In the genomic region with DNA sequence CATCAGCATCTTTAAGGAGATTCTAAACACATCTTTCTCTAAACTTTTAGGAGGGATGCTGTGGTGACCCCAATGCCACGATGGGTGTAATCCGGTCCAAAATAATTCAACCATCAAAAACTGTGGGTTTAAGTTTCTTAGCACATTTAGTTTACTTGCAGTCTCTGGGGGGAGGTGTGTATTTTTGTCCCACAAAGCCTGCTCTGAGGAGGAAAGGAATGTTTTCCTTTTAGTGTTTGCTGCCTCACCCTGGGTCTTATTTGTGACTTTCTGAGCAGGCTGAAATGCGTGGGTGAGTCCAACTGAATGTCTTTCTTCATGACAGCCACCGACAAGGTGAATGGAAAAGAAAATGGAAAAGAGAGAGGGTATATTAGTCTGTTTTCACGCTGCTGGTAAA, we compare ENCODE assay signal across 22 cellular contexts.
"Had no signal": no experiment of that assay in that cellular context is flagged by ENCODE, and none has a peak within 500 bp of the region (broad histone marks: within the 10 kb centered on the region; RNA-seq: fewer than 3 reads in every experiment).

No MANE protein-coding gene starts in this region.

- H3K27me3 Mint-ChIP-seq: activated B cell treated with CpG ODN at 0.5 μM for 24 hours had no signal

- H3K36me3 Mint-ChIP-seq: activated naive CD4-positive, alpha-beta T cell treated with anti-CD3 and anti-CD28 coated beads, Interleukin-2, amount 50 U/mL, for 72 hours had no signal

- H3K4me3 Mint-ChIP-seq: activated B cell treated with CpG ODN at 0.5 μM for 24 hours; activated CD8-positive, alpha-beta T cell treated with anti-CD3 and anti-CD28 coated beads, Interleukin-2, amount 10 ng/mL, durations not matched to agents 7 days and 5 days; activated T-cell treated with anti-CD3 and anti-CD28 coated beads, Interleukin-2, amount 50 U/mL, for 72 hours; central memory CD8-positive, alpha-beta T cell had no signal

- H3K4me3 ChIP-seq: coronary artery, esophagus squamous epithelium, gastrocnemius medialis, heart right ventricle, lower lobe of right lung, skin epidermis, tibial nerve had no signal

- H3K4me1 Mint-ChIP-seq: activated B cell treated with CpG ODN at 0.5 μM for 24 hours; central memory CD8-positive, alpha-beta T cell had no signal

- DNase-seq: activated B cell treated with CpG ODN at 0.5 μM for 24 hours; activated CD4-positive, alpha-beta T cell treated with anti-CD3 and anti-CD28 coated beads for 48 hours; activated CD8-positive, alpha-beta memory T cell treated with anti-CD3 and anti-CD28 coated beads, Interleukin-2, amount 50 U/mL, for 4 hours; activated CD8-positive, alpha-beta T cell treated with anti-CD3 and anti-CD28 coated beads, Interleukin-2, amount 10 ng/mL, durations not matched to agents 7 days and 5 days; activated gamma-delta T cell; activated T-cell treated with anti-CD3 and anti-CD28 coated beads, Interleukin-2, amount 50 U/mL, for 72 hours; brain microvascular endothelial cell; esophagus squamous epithelium; gastrocnemius medialis; heart right ventricle; lower lobe of right lung; stimulated activated CD4-positive, alpha-beta T cell treated with anti-CD3 and anti-CD28 coated beads, Interleukin-15, amount 100 ng/mL, for 24 hours; stimulated activated CD4-positive, alpha-beta T cell treated with anti-CD3 and anti-CD28 coated beads, Interleukin-4, amount 100 ng/mL, for 1 hour; stimulated activated naive CD4-positive, alpha-beta T cell; T-helper 2 cell had no signal

- ATAC-seq: activated CD8-positive, alpha-beta T cell treated with anti-CD3 and anti-CD28 coated beads, Interleukin-2, amount 10 ng/mL, durations not matched to agents 7 days and 5 days; activated naive CD4-positive, alpha-beta T cell treated with anti-CD3 and anti-CD28 coated beads, Interleukin-2, amount 50 U/mL, for 72 hours; activated T-cell treated with anti-CD3 and anti-CD28 coated beads, Interleukin-2, amount 50 U/mL, for 72 hours; gastrocnemius medialis; lower lobe of right lung had no signal

- FAIRE-seq: endothelial cell of umbilical vein, TTC549 had no signal

- H3K27ac ChIP-seq: brain microvascular endothelial cell, coronary artery, gastrocnemius medialis, lower lobe of right lung, tibial nerve had no signal

- H3K36me3 ChIP-seq: brain microvascular endothelial cell, esophagus squamous epithelium, gastrocnemius medialis, heart right ventricle, lower lobe of right lung, tibial nerve had no signal

- H3K27ac Mint-ChIP-seq: activated B cell treated with CpG ODN at 0.5 μM for 24 hours; activated CD8-positive, alpha-beta T cell treated with anti-CD3 and anti-CD28 coated beads, Interleukin-2, amount 10 ng/mL, durations not matched to agents 7 days and 5 days; activated naive CD4-positive, alpha-beta T cell treated with anti-CD3 and anti-CD28 coated beads, Interleukin-2, amount 50 U/mL, for 72 hours; activated T-cell treated with anti-CD3 and anti-CD28 coated beads, Interleukin-2, amount 50 U/mL, for 72 hours had no signal

- H3K4me1 ChIP-seq: gastrocnemius medialis, heart right ventricle, lower lobe of right lung, tibial nerve had no signal

- H3K9me3 ChIP-seq: esophagus squamous epithelium, gastrocnemius medialis, heart right ventricle, lower lobe of right lung, tibial nerve had no signal

- H3K9me3 Mint-ChIP-seq: activated B cell treated with CpG ODN at 0.5 μM for 24 hours; central memory CD8-positive, alpha-beta T cell had no signal

- H3K27me3 ChIP-seq: brain microvascular endothelial cell, esophagus squamous epithelium, gastrocnemius medialis, heart right ventricle, tibial nerve had no signal
